ENCODE assay signal across 1 cellular context in the genomic region with DNA sequence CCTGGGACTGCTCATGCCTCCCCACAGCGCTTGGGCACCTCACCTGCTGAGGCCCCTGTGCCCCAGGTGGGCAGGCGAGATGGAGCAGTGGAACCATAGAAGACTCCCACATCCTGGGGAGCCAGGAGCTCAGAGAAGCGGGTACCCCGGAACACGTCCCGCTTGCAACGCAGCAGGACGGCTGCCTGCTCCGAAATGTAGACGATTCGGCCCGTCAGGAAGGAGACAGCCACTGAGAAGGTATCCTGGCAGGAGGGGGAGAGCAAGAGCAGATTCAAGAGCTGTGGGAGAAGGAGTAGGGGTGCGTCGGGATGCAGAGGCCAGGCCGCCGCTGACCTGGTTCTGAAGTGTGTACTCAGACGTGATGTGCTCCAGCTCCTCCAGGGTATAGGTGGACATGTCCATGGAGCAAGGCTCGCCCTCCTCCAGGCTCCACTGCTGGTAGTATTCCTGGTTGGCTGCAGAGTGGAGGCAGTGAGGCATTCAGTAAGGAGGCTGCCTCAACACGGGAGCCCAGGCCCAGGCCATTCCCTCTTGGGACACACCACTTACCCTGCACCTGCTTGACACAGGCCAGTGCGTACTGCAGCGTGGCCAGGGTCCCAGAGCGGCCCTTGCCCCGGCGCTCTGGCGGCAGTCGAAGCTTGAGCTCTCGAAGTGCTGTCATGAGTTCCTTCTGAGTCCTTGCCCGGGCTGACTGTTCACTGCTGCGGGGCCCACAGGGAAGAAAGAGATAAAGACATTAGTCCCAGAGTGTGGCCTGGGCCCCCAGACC.
TF ChIP-seq lines count a peak whose summit lies in the region.

No MANE protein-coding gene starts in this region.

TF ChIP-seq in HepG2, 621 proteins besides CTCF, POLR2A, EP300 and RAD21:
- no peak for TF ChIP-seq ZNF180 (CRISPR knock-in tag; IDR thresholded peaks at IDR 0.05; ENCODE audit: borderline replicate concordance, low read depth)
- no peak for TF ChIP-seq NAIF1 (CRISPR knock-in tag; IDR thresholded peaks at IDR 0.05; ENCODE audit: borderline replicate concordance)
- TF ChIP-seq, protein P1, sequence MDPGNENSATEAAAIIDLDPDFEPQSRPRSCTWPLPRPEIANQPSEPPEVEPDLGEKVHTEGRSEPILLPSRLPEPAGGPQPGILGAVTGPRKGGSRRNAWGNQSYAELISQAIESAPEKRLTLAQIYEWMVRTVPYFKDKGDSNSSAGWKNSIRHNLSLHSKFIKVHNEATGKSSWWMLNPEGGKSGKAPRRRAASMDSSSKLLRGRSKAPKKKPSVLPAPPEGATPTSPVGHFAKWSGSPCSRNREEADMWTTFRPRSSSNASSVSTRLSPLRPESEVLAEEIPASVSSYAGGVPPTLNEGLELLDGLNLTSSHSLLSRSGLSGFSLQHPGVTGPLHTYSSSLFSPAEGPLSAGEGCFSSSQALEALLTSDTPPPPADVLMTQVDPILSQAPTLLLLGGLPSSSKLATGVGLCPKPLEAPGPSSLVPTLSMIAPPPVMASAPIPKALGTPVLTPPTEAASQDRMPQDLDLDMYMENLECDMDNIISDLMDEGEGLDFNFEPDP (CRISPR knock-in tag; conservative IDR thresholded peaks at IDR 0.05): no peak
- no peak for TF ChIP-seq NCOA2 (CRISPR knock-in tag; IDR thresholded peaks at IDR 0.05)
- no peak for TF ChIP-seq ZNF235 (CRISPR knock-in tag; IDR thresholded peaks at IDR 0.05; ENCODE audit: borderline replicate concordance)
- TF ChIP-seq ZNF547 (CRISPR knock-in tag; IDR thresholded peaks at IDR 0.05): no peak
- TF ChIP-seq, protein P2, sequence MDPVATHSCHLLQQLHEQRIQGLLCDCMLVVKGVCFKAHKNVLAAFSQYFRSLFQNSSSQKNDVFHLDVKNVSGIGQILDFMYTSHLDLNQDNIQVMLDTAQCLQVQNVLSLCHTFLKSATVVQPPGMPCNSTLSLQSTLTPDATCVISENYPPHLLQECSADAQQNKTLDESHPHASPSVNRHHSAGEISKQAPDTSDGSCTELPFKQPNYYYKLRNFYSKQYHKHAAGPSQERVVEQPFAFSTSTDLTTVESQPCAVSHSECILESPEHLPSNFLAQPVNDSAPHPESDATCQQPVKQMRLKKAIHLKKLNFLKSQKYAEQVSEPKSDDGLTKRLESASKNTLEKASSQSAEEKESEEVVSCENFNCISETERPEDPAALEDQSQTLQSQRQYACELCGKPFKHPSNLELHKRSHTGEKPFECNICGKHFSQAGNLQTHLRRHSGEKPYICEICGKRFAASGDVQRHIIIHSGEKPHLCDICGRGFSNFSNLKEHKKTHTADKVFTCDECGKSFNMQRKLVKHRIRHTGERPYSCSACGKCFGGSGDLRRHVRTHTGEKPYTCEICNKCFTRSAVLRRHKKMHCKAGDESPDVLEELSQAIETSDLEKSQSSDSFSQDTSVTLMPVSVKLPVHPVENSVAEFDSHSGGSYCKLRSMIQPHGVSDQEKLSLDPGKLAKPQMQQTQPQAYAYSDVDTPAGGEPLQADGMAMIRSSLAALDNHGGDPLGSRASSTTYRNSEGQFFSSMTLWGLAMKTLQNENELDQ (CRISPR knock-in tag; IDR thresholded peaks at IDR 0.05; ENCODE audit: borderline replicate concordance): no peak
- TF ChIP-seq ZNF850 (CRISPR knock-in tag; conservative IDR thresholded peaks at IDR 0.05): no peak
- TF ChIP-seq ZNF678 (CRISPR knock-in tag; IDR thresholded peaks at IDR 0.05): no peak
- no peak for TF ChIP-seq HOXA9 (CRISPR knock-in tag; IDR thresholded peaks at IDR 0.05; ENCODE audit: borderline replicate concordance)
- no peak for TF ChIP-seq AGO2 (optimal IDR thresholded peaks at IDR 0.05; ENCODE audit: low read depth, low read length)
